Comparison of ENCODE assay signal across 1 cellular context in genomic region chr5:43484049-43484849, GRCh38.
A peak's percentile ranks its signal among the peaks of the same experiment; 100 is the strongest.
TF ChIP-seq lines count a peak whose summit lies in the region.

No MANE protein-coding gene starts in this region.

TF ChIP-seq in K562, 482 proteins besides CTCF, POLR2A, EP300 and RAD21 (continued from another document and continues in another):
- no peak; the same call in 1 of the 2 replicates for TF ChIP-seq ETS1 (conservative IDR thresholded peaks at IDR 0.05; ENCODE audit: control insufficient read depth, low read depth, low read length)
- TF ChIP-seq CBFA2T3 (IDR thresholded peaks at IDR 0.05) = 0 out of 2 replicates have a peak, but pooled peaks have one; percentile 12
- TF ChIP-seq NONO (IDR thresholded peaks at IDR 0.05; ENCODE audit: low read depth in 2 of 2, low read length in 1 of 2) = 0 out of 4 replicates have a peak, but pooled peaks of 1 of the 2 experiments have one; percentile 43
- TF ChIP-seq NR2F6 (CRISPR knock-in tag; IDR thresholded peaks at IDR 0.05) = no peak
- TF ChIP-seq, protein P1, sequence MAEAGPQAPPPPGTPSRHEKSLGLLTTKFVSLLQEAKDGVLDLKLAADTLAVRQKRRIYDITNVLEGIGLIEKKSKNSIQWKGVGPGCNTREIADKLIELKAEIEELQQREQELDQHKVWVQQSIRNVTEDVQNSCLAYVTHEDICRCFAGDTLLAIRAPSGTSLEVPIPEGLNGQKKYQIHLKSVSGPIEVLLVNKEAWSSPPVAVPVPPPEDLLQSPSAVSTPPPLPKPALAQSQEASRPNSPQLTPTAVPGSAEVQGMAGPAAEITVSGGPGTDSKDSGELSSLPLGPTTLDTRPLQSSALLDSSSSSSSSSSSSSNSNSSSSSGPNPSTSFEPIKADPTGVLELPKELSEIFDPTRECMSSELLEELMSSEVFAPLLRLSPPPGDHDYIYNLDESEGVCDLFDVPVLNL (CRISPR knock-in tag; IDR thresholded peaks at IDR 0.05; ENCODE audit: low read depth) = no peak
- TF ChIP-seq SMARCB1 (IDR thresholded peaks at IDR 0.05; ENCODE audit: insufficient read length, low read depth) = no peak
- TF ChIP-seq MTA1 (IDR thresholded peaks at IDR 0.05; ENCODE audit: borderline replicate concordance) = no peak
- no peak for TF ChIP-seq MAFF (IDR thresholded peaks at IDR 0.05; ENCODE audit: low read length)
- no peak for TF ChIP-seq ZBTB17 (CRISPR knock-in tag; IDR thresholded peaks at IDR 0.05)
- peak; percentile 75; the same call in 1 of the 2 replicates for TF ChIP-seq RNF2 (IDR thresholded peaks at IDR 0.05)
- no peak for TF ChIP-seq PREB (CRISPR knock-in tag; IDR thresholded peaks at IDR 0.05)
- no peak for TF ChIP-seq MYBL2 (IDR thresholded peaks at IDR 0.05; ENCODE audit: low read depth)
- TF ChIP-seq MYBL2 (CRISPR knock-in tag; IDR thresholded peaks at IDR 0.05; ENCODE audit: borderline replicate concordance) = no peak
- TF ChIP-seq MCM2 (IDR thresholded peaks at IDR 0.05; ENCODE audit: low read depth) = no peak
- peak in 2 of 3 experiments; percentile 37 to 70 for TF ChIP-seq YY1 (IDR thresholded peaks at IDR 0.05; ENCODE audit: borderline replicate concordance in 1 of 3, control insufficient read depth in 1 of 3, extremely low read depth in 1 of 3, insufficient read depth in 3 of 3, insufficient read length in 1 of 3, insufficient replicate concordance in 2 of 3, low read depth in 1 of 3, low read length in 2 of 3)
- TF ChIP-seq GTF2B (IDR thresholded peaks at IDR 0.05; ENCODE audit: extremely low read depth, insufficient read length) = no peak
- TF ChIP-seq ZNF592 (IDR thresholded peaks at IDR 0.05) = no peak; the same call in none of the 2 replicates
- TF ChIP-seq GABPB2 (CRISPR knock-in tag; conservative IDR thresholded peaks at IDR 0.05) = no peak
- TF ChIP-seq SMARCA5 (IDR thresholded peaks at IDR 0.05) = no peak
- TF ChIP-seq, protein P2, sequence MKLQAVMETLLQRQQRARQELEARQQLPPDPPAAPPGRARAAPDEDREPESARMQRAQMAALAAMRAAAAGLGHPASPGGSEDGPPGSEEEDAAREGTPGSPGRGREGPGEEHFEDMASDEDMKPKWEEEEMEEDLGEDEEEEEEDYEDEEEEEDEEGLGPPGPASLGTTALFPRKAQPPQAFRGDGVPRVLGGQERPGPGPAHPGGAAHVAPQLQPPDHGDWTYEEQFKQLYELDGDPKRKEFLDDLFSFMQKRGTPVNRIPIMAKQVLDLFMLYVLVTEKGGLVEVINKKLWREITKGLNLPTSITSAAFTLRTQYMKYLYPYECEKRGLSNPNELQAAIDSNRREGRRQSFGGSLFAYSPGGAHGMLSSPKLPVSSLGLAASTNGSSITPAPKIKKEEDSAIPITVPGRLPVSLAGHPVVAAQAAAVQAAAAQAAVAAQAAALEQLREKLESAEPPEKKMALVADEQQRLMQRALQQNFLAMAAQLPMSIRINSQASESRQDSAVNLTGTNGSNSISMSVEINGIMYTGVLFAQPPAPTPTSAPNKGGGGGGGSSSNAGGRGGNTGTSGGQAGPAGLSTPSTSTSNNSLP (IDR thresholded peaks at IDR 0.05; ENCODE audit: borderline replicate concordance, low read depth, low read length) = no peak
- peak; percentile 89; the same call in 1 of the 2 replicates for TF ChIP-seq THRAP3 (IDR thresholded peaks at IDR 0.05; ENCODE audit: borderline replicate concordance)
- no peak for TF ChIP-seq TEAD2 (tag; IDR thresholded peaks at IDR 0.05)
- TF ChIP-seq POLR2H (tag; IDR thresholded peaks at IDR 0.05; ENCODE audit: low read depth) = peak; percentile 91
- no peak for TF ChIP-seq ZNF146 (CRISPR knock-in tag; IDR thresholded peaks at IDR 0.05; ENCODE audit: unreplicated experiment)
- peak; percentile 68 for TF ChIP-seq ZBTB40 (IDR thresholded peaks at IDR 0.05)
- TF ChIP-seq ZBTB40 (CRISPR knock-in tag; IDR thresholded peaks at IDR 0.05) = no peak
- 0 out of 2 replicates have a peak, but pooled peaks have one; percentile 28 for TF ChIP-seq HLTF (IDR thresholded peaks at IDR 0.05)
- TF ChIP-seq, protein P3, sequence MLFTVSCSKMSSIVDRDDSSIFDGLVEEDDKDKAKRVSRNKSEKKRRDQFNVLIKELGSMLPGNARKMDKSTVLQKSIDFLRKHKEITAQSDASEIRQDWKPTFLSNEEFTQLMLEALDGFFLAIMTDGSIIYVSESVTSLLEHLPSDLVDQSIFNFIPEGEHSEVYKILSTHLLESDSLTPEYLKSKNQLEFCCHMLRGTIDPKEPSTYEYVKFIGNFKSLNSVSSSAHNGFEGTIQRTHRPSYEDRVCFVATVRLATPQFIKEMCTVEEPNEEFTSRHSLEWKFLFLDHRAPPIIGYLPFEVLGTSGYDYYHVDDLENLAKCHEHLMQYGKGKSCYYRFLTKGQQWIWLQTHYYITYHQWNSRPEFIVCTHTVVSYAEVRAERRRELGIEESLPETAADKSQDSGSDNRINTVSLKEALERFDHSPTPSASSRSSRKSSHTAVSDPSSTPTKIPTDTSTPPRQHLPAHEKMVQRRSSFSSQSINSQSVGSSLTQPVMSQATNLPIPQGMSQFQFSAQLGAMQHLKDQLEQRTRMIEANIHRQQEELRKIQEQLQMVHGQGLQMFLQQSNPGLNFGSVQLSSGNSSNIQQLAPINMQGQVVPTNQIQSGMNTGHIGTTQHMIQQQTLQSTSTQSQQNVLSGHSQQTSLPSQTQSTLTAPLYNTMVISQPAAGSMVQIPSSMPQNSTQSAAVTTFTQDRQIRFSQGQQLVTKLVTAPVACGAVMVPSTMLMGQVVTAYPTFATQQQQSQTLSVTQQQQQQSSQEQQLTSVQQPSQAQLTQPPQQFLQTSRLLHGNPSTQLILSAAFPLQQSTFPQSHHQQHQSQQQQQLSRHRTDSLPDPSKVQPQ (CRISPR knock-in tag; IDR thresholded peaks at IDR 0.05; ENCODE audit: borderline replicate concordance) = no peak
- TF ChIP-seq MAFK (IDR thresholded peaks at IDR 0.05; ENCODE audit: low read length) = no peak
- TF ChIP-seq TAF7 (tag; IDR thresholded peaks at IDR 0.05) = no peak
- TF ChIP-seq ZNF639 (CRISPR knock-in tag; conservative IDR thresholded peaks at IDR 0.05 in 1 of 2, IDR thresholded peaks at IDR 0.05 in 1 of 2) = peak in 1 of 2 experiments; percentile 45; a peak in 1 of 4 replicates
- TF ChIP-seq MED1 (CRISPR knock-in tag; IDR thresholded peaks at IDR 0.05; ENCODE audit: borderline replicate concordance) = no peak
- TF ChIP-seq ZNF586 (CRISPR knock-in tag; conservative IDR thresholded peaks at IDR 0.05) = no peak
